Comparison of ENCODE assay signal across 1 cellular context in the genomic region with DNA sequence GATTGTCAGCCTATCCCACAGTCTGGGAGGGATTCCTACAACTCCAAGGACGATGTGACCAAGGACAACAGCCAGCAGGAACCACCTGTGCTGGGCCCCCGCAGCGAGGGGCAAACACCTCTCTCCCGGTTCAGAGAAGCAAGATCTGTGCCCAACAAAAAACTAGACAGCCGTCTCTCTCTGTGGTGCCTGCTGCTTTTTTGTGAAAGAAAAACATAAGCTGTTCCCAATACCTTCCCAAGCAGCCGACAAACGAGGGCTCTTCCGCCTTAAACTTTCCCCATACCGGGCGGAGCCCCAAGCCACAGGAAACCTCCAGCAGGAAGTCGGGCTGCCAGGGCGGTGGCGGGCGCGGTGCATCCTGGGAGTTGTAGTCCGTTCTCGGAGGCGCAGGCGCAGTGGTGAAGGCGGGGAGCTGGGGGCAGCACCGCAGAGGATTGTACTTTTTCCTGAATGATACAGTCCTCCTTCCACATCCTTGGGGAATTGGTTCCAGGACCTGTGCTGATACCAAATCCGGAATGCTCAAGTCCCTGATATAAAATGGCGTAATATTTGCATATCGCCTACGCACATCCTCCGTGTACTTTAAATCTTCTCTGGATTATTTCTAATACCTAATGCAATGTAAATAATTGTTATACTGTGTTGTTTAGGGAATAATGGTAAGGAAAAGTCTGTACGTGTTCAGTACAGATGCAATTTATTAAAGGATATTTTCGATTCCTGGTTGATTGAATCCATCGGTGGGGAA.
TF ChIP-seq lines count a peak whose summit lies in the region.

No MANE protein-coding gene starts in this region.

TF ChIP-seq in HepG2, 621 proteins besides CTCF, POLR2A, EP300 and RAD21 (continued from another document and continues in another):
- TF ChIP-seq, protein P1, sequence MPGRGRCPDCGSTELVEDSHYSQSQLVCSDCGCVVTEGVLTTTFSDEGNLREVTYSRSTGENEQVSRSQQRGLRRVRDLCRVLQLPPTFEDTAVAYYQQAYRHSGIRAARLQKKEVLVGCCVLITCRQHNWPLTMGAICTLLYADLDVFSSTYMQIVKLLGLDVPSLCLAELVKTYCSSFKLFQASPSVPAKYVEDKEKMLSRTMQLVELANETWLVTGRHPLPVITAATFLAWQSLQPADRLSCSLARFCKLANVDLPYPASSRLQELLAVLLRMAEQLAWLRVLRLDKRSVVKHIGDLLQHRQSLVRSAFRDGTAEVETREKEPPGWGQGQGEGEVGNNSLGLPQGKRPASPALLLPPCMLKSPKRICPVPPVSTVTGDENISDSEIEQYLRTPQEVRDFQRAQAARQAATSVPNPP (CRISPR knock-in tag; IDR thresholded peaks at IDR 0.05) = no peak
- TF ChIP-seq JDP2 (CRISPR knock-in tag; IDR thresholded peaks at IDR 0.05; ENCODE audit: borderline replicate concordance) (no peak), JARID2 (CRISPR knock-in tag; IDR thresholded peaks at IDR 0.05; ENCODE audit: insufficient replicate concordance) (peak; percentile 11), MAFF (IDR thresholded peaks at IDR 0.05; ENCODE audit: low read depth, low read length) (no peak), ZNF781 (CRISPR knock-in tag; IDR thresholded peaks at IDR 0.05; ENCODE audit: borderline replicate concordance, not compliant biosample characterization) (peak; percentile 60), SP1 (IDR thresholded peaks at IDR 0.05) (no peak), SP1 (CRISPR knock-in tag; IDR thresholded peaks at IDR 0.05) (peak; percentile 17; the same call in 1 of the 2 replicates), ZNF766 (CRISPR knock-in tag; IDR thresholded peaks at IDR 0.05; ENCODE audit: borderline replicate concordance) (no peak), CREB3 (CRISPR knock-in tag; IDR thresholded peaks at IDR 0.05) (no peak), PHF20 (CRISPR knock-in tag; IDR thresholded peaks at IDR 0.05) (peak; percentile 60; the same call in 1 of the 2 replicates), ZFP82 (CRISPR knock-in tag; IDR thresholded peaks at IDR 0.05; ENCODE audit: borderline replicate concordance) (peak; percentile 67; the same call in 1 of the 2 replicates), NR3C1 (CRISPR knock-in tag; IDR thresholded peaks at IDR 0.05) (no peak), NFAT5 (CRISPR knock-in tag; IDR thresholded peaks at IDR 0.05) (no peak), ZNF564 (CRISPR knock-in tag; IDR thresholded peaks at IDR 0.05) (no peak), TAF1 (CRISPR knock-in tag; IDR thresholded peaks at IDR 0.05) (peak; percentile 54; the same call in 1 of the 2 replicates), E2F1 (CRISPR knock-in tag; IDR thresholded peaks at IDR 0.05) (no peak; the same call in 1 of the 2 replicates), MAX (IDR thresholded peaks at IDR 0.05) (peak; percentile 18; the same call in 1 of the 2 replicates), CSRNP2 (CRISPR knock-in tag; conservative IDR thresholded peaks at IDR 0.05; ENCODE audit: low read depth) (no peak), ATAD3A (CRISPR knock-in tag; IDR thresholded peaks at IDR 0.05) (no peak), POLR2AphosphoS5 (IDR thresholded peaks at IDR 0.05; ENCODE audit: low read depth, low read length) (peak; percentile 95), IRF9 (CRISPR knock-in tag; IDR thresholded peaks at IDR 0.05; ENCODE audit: borderline replicate concordance) (no peak), ZFX (CRISPR knock-in tag; IDR thresholded peaks at IDR 0.05; ENCODE audit: low read depth) (peak; percentile 57), TCF12 (IDR thresholded peaks at IDR 0.05) (no peak), TCF12 (CRISPR knock-in tag; IDR thresholded peaks at IDR 0.05) (no peak), HNRNPUL1 (IDR thresholded peaks at IDR 0.05; ENCODE audit: low read depth, low read length) (no peak), SPEN (CRISPR knock-in tag; IDR thresholded peaks at IDR 0.05; ENCODE audit: low read depth) (peak; percentile 70; the same call in 1 of the 2 replicates), TSC22D2 (CRISPR knock-in tag; IDR thresholded peaks at IDR 0.05; ENCODE audit: borderline replicate concordance) (no peak), CERS6 (CRISPR knock-in tag; IDR thresholded peaks at IDR 0.05) (no peak), NR2F2 (IDR thresholded peaks at IDR 0.05; ENCODE audit: borderline replicate concordance, low read depth) (no peak; the same call in 1 of the 2 replicates)
- TF ChIP-seq, protein P2, sequence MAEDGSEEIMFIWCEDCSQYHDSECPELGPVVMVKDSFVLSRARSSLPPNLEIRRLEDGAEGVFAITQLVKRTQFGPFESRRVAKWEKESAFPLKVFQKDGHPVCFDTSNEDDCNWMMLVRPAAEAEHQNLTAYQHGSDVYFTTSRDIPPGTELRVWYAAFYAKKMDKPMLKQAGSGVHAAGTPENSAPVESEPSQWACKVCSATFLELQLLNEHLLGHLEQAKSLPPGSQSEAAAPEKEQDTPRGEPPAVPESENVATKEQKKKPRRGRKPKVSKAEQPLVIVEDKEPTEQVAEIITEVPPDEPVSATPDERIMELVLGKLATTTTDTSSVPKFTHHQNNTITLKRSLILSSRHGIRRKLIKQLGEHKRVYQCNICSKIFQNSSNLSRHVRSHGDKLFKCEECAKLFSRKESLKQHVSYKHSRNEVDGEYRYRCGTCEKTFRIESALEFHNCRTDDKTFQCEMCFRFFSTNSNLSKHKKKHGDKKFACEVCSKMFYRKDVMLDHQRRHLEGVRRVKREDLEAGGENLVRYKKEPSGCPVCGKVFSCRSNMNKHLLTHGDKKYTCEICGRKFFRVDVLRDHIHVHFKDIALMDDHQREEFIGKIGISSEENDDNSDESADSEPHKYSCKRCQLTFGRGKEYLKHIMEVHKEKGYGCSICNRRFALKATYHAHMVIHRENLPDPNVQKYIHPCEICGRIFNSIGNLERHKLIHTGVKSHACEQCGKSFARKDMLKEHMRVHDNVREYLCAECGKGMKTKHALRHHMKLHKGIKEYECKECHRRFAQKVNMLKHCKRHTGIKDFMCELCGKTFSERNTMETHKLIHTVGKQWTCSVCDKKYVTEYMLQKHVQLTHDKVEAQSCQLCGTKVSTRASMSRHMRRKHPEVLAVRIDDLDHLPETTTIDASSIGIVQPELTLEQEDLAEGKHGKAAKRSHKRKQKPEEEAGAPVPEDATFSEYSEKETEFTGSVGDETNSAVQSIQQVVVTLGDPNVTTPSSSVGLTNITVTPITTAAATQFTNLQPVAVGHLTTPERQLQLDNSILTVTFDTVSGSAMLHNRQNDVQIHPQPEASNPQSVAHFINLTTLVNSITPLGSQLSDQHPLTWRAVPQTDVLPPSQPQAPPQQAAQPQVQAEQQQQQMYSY (CRISPR knock-in tag; IDR thresholded peaks at IDR 0.05) = no peak
- TF ChIP-seq, protein P3, sequence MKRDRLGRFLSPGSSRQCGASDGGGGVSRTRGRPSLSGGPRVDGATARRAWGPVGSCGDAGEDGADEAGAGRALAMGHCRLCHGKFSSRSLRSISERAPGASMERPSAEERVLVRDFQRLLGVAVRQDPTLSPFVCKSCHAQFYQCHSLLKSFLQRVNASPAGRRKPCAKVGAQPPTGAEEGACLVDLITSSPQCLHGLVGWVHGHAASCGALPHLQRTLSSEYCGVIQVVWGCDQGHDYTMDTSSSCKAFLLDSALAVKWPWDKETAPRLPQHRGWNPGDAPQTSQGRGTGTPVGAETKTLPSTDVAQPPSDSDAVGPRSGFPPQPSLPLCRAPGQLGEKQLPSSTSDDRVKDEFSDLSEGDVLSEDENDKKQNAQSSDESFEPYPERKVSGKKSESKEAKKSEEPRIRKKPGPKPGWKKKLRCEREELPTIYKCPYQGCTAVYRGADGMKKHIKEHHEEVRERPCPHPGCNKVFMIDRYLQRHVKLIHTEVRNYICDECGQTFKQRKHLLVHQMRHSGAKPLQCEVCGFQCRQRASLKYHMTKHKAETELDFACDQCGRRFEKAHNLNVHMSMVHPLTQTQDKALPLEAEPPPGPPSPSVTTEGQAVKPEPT (CRISPR knock-in tag; IDR thresholded peaks at IDR 0.05; ENCODE audit: low read depth) = peak; percentile 98
- TF ChIP-seq, protein P4, sequence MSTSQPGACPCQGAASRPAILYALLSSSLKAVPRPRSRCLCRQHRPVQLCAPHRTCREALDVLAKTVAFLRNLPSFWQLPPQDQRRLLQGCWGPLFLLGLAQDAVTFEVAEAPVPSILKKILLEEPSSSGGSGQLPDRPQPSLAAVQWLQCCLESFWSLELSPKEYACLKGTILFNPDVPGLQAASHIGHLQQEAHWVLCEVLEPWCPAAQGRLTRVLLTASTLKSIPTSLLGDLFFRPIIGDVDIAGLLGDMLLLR (CRISPR knock-in tag; IDR thresholded peaks at IDR 0.05) = no peak
- TF ChIP-seq, protein P5, sequence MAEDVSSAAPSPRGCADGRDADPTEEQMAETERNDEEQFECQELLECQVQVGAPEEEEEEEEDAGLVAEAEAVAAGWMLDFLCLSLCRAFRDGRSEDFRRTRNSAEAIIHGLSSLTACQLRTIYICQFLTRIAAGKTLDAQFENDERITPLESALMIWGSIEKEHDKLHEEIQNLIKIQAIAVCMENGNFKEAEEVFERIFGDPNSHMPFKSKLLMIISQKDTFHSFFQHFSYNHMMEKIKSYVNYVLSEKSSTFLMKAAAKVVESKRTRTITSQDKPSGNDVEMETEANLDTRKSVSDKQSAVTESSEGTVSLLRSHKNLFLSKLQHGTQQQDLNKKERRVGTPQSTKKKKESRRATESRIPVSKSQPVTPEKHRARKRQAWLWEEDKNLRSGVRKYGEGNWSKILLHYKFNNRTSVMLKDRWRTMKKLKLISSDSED (CRISPR knock-in tag; IDR thresholded peaks at IDR 0.05) = no peak
